Comparison of ENCODE assay signal across 12 cellular contexts in genomic region chr4:110636231-110636676, GRCh38. TPM values are rescaled to one million over a fixed set of nuclear protein-coding genes. Genes with fewer than 3 reads are reported as not detected.
DNase-seq lines count a peak whose midpoint lies in the region; ATAC-seq, FAIRE-seq and TF ChIP-seq lines count a peak whose summit lies in the region.
"Had no signal": no experiment of that assay in that cellular context is flagged by ENCODE, and none has a peak within 500 bp of the region (broad histone marks: within the 10 kb centered on the region; RNA-seq: fewer than 3 reads in every experiment).

No MANE protein-coding gene starts in this region.

- peak overlapping the region; percentile 87 to 91 (median 90) for H3K27ac ChIP-seq in esophagus muscularis mucosa (replicated peaks in 1 of 4)
- no peak overlapping the region for H3K27ac ChIP-seq in neural progenitor cell

- intact Hi-C loops in esophagus muscularis mucosa (cut with DNase I): loop anchor here (10.0 kb wide), 1 partner anchor 839 kb away; no protein-coding TSS in a partner anchor

- no peak for TF ChIP-seq POLR2A in esophagus muscularis mucosa (IDR thresholded peaks at IDR 0.05; ENCODE audit: low read depth)

- no peak for FAIRE-seq in HTR-8/SVneo (lab: Jason Lieb, UNC)

- peak overlapping the region; percentile 90 for H2AFZ ChIP-seq in neural progenitor cell (replicated peaks)

- H3K9me3 Mint-ChIP-seq in neural progenitor cell: no peaks in the 10 kb centered on the region

- H3K9me3 ChIP-seq in esophagus muscularis mucosa (no peaks in the 10 kb centered on the region), neural progenitor cell (ENCODE audit: low read depth) (no peaks in the 10 kb centered on the region)

- H3K27ac Mint-ChIP-seq in neural progenitor cell: no peak overlapping the region

- H3K4me3 Mint-ChIP-seq in neural progenitor cell: peak overlapping the region; percentile 74

- peaks cover 53% of the 10 kb centered on the region for H3F3A ChIP-seq in neural progenitor cell (ENCODE audit: low read depth)

- peaks cover 64% of the 10 kb centered on the region for H4K20me1 ChIP-seq in neural progenitor cell (ENCODE audit: low read depth)

- no peak for ATAC-seq in activated CD4-positive, CD25-positive, alpha-beta regulatory T cell treated with anti-CD3 and anti-CD28 coated beads, Interleukin-2, amount 50 U/mL, for 24 hours
- ATAC-seq in GM18517 (IDR thresholded peaks at IDR 0.05; ENCODE audit: unreplicated experiment): no peak
- ATAC-seq: stimulated activated naive CD8-positive, alpha-beta T cell treated with anti-CD3 and anti-CD28 coated beads, Interleukin-15, Interleukin-2, amounts not matched to agents 100 U/mL and 50 U/mL, for 24 hours had no signal

- no peaks in the 10 kb centered on the region for H3K36me3 Mint-ChIP-seq in neural progenitor cell

- H3K79me2 ChIP-seq in neural progenitor cell (ENCODE audit: low read depth): no peaks in the 10 kb centered on the region

- in situ Hi-C loops in ACHN (cut with HindIII; ENCODE audit: low pct_ligation_motif_present, low pct_unique_long_range_greater_than_20kb, low sequenced_read_pairs): no loop called here

- H3K27me3 ChIP-seq in esophagus muscularis mucosa: peaks cover 0 to 83% (median 16%) of the 10 kb centered on the region in 4 donors
- H3K27me3 ChIP-seq in neural progenitor cell: peaks cover 99% of the 10 kb centered on the region

- H3K36me3 ChIP-seq in esophagus muscularis mucosa (no peaks in the 10 kb centered on the region), neural progenitor cell (no peaks in the 10 kb centered on the region)

- peaks cover 85% of the 10 kb centered on the region for H3K27me3 Mint-ChIP-seq in neural progenitor cell (ENCODE audit: insufficient read depth, low read depth)

- TF ChIP-seq CTCF in esophagus muscularis mucosa (IDR thresholded peaks at IDR 0.05) (no peak), neural progenitor cell (IDR thresholded peaks at IDR 0.05) (no peak)

- H3K4me3 ChIP-seq in esophagus muscularis mucosa (peak overlapping the region; percentile 61 to 71 (median 64)), neural progenitor cell (peak overlapping the region; percentile 65)

- peaks cover 35 to 44% (median 43%) of the 10 kb centered on the region in 4 donors for H3K4me1 ChIP-seq in esophagus muscularis mucosa
- H3K4me1 ChIP-seq in neural progenitor cell: peaks cover 39% of the 10 kb centered on the region

- no peak for TF ChIP-seq EP300 in esophagus muscularis mucosa (IDR thresholded peaks at IDR 0.05)

- WGBS in esophagus muscularis mucosa: 11% methylated on average over 6 of the region's 11 CpGs

- peaks cover 37% of the 10 kb centered on the region for H3K4me1 Mint-ChIP-seq in neural progenitor cell

- DNase-seq in ACHN (peak; percentile 43), HTR-8/SVneo (ENCODE audit: insufficient read length, low spot score) (peak; percentile 20), esophagus muscularis mucosa (ENCODE audit: extremely low spot score) (no peak), neural progenitor cell (ENCODE audit: low spot score) (peak; percentile 73), cerebellar nuclear complex (lab: John Stamatoyannopoulos, UW) (no peak), NCI-H510A treated with DMSO at 0.1 percent for 48 hours (lab: John Stamatoyannopoulos, UW) (no peak)
- DNase-seq: activated effector memory CD4-positive, alpha-beta T cell treated with anti-CD3 and anti-CD28 coated beads, Interleukin-2, amount 50 U/mL, for 16 hours; stimulated activated CD4-positive, alpha-beta T cell treated with anti-CD3 and anti-CD28 coated beads, Interleukin-15, amount 100 ng/mL, for 24 hours; stimulated activated naive CD8-positive, alpha-beta T cell treated with anti-CD3 and anti-CD28 coated beads, Interleukin-15, Interleukin-2, amounts not matched to agents 100 U/mL and 50 U/mL, for 24 hours had no signal

- H3K4me2 ChIP-seq in neural progenitor cell: peak overlapping the region; percentile 87

- H3K9ac ChIP-seq in neural progenitor cell: no peak overlapping the region

RNA-seq across cellular contexts. Expression of gene PITX2, which starts 13.4 kb away (rescaled TPM):
- total RNA-seq in esophagus muscularis mucosa (10 to 100 TPM; 17.4 to 48.6 (median 34.0) TPM), neural progenitor cell (ENCODE audit: low replicate concordance) (0.59 and 1.6 TPM in 2 replicates)
- total RNA-seq: left lobe of liver had no signal

Comparison
In these comparisons a context has a peak if more than half of its experiments do, and no peak if none do; other contexts are left out.
1. DNase-seq: peak in ACHN (single experiment), HTR-8/SVneo (single experiment) and neural progenitor cell (single experiment); none in esophagus muscularis mucosa (single experiment), cerebellar nuclear complex (0 of 2) and NCI-H510A treated with DMSO at 0.1 percent for 48 hours (single experiment).